Comparison of ENCODE assay signal across 1 cellular context in genomic region chr16:81446318-81447275, GRCh38.
TF ChIP-seq lines count a peak whose summit lies in the region.

No MANE protein-coding gene starts in this region.

TF ChIP-seq in K562, 482 proteins besides CTCF, POLR2A, EP300 and RAD21 (continued from another document):
- TF ChIP-seq GTF2B (IDR thresholded peaks at IDR 0.05; ENCODE audit: extremely low read depth, insufficient read length) = no peak
- TF ChIP-seq TCF7 (IDR thresholded peaks at IDR 0.05; ENCODE audit: borderline replicate concordance) = no peak
- no peak for TF ChIP-seq KAT8 (IDR thresholded peaks at IDR 0.05; ENCODE audit: low read depth)
- TF ChIP-seq CTCFL (IDR thresholded peaks at IDR 0.05; ENCODE audit: borderline replicate concordance, insufficient read depth, low read depth, low read length, poor library complexity, severe bottlenecking) = no peak
- no peak for TF ChIP-seq GATA2 (CRISPR knock-in tag; IDR thresholded peaks at IDR 0.05)
- no peak for TF ChIP-seq ZSCAN29 (IDR thresholded peaks at IDR 0.05)
- no peak for TF ChIP-seq MYC (IDR thresholded peaks at IDR 0.05; ENCODE audit: low read depth, low read length)
- no peak for TF ChIP-seq MYC (CRISPR knock-in tag; IDR thresholded peaks at IDR 0.05; ENCODE audit: borderline replicate concordance, low read depth)
- no peak for TF ChIP-seq HMG20B (CRISPR knock-in tag; IDR thresholded peaks at IDR 0.05)
- no peak for TF ChIP-seq ZNF785 (CRISPR knock-in tag; IDR thresholded peaks at IDR 0.05)
- no peak for TF ChIP-seq OTX1 (CRISPR knock-in tag; IDR thresholded peaks at IDR 0.05)
- TF ChIP-seq HSF4 (CRISPR knock-in tag; IDR thresholded peaks at IDR 0.05; ENCODE audit: borderline replicate concordance) = no peak
- no peak for TF ChIP-seq ELF1 (tag; IDR thresholded peaks at IDR 0.05)
- no peak for TF ChIP-seq HINFP (tag; conservative IDR thresholded peaks at IDR 0.05; ENCODE audit: low read depth)
- no peak for TF ChIP-seq KLF1 (tag; IDR thresholded peaks at IDR 0.05)
- no peak for TF ChIP-seq PTBP1 (IDR thresholded peaks at IDR 0.05; ENCODE audit: low read depth, low read length)
- TF ChIP-seq SRSF9 (IDR thresholded peaks at IDR 0.05; ENCODE audit: borderline replicate concordance, low read depth, low read length) = no peak
- TF ChIP-seq PKNOX1 (IDR thresholded peaks at IDR 0.05) = no peak
- no peak for TF ChIP-seq E2F8 (IDR thresholded peaks at IDR 0.05; ENCODE audit: low read depth, partially characterized antibody)
- no peak for TF ChIP-seq ZNF212 (CRISPR knock-in tag; IDR thresholded peaks at IDR 0.05)
- 0 out of 2 replicates have a peak, but pooled peaks have one; percentile 24 for TF ChIP-seq NBN (IDR thresholded peaks at IDR 0.05; ENCODE audit: low read depth)
- TF ChIP-seq GABPA (tag; conservative IDR thresholded peaks at IDR 0.05; ENCODE audit: low read depth) = no peak
- no peak for TF ChIP-seq NR2F6 (CRISPR knock-in tag; IDR thresholded peaks at IDR 0.05)
- TF ChIP-seq PURB (CRISPR knock-in tag; IDR thresholded peaks at IDR 0.05; ENCODE audit: low read depth) = no peak
- TF ChIP-seq REST (CRISPR knock-in tag; IDR thresholded peaks at IDR 0.05; ENCODE audit: low read depth) = no peak
- no peak for TF ChIP-seq SUPT5H (IDR thresholded peaks at IDR 0.05)
- TF ChIP-seq PBX2 (CRISPR knock-in tag; IDR thresholded peaks at IDR 0.05; ENCODE audit: low read depth) = no peak
- TF ChIP-seq PBX2 (tag; conservative IDR thresholded peaks at IDR 0.05; ENCODE audit: low read depth) = no peak
- no peak for TF ChIP-seq PREB (CRISPR knock-in tag; IDR thresholded peaks at IDR 0.05)
- no peak for TF ChIP-seq HNRNPK (IDR thresholded peaks at IDR 0.05; ENCODE audit: low read depth, low read length, poor library complexity, severe bottlenecking)
- no peak for TF ChIP-seq ZNF175 (CRISPR knock-in tag; IDR thresholded peaks at IDR 0.05; ENCODE audit: low read depth)
- TF ChIP-seq CCNT2 (IDR thresholded peaks at IDR 0.05; ENCODE audit: borderline replicate concordance, extremely low read depth, insufficient read length, low read depth, low read length) = no peak
- TF ChIP-seq RFX1 (IDR thresholded peaks at IDR 0.05) = no peak
- TF ChIP-seq MYNN (IDR thresholded peaks at IDR 0.05) = peak; percentile 84
- no peak for TF ChIP-seq MYNN (CRISPR knock-in tag; IDR thresholded peaks at IDR 0.05)
- no peak for TF ChIP-seq TCFL5 (CRISPR knock-in tag; conservative IDR thresholded peaks at IDR 0.05)
- no peak for TF ChIP-seq XRCC5 (IDR thresholded peaks at IDR 0.05; ENCODE audit: low read depth, low read length)
- TF ChIP-seq PHF21A (IDR thresholded peaks at IDR 0.05; ENCODE audit: borderline replicate concordance, low read depth) = no peak
- TF ChIP-seq CC2D1A (IDR thresholded peaks at IDR 0.05) = no peak
- peak; percentile 67; the same call in 1 of the 2 replicates for TF ChIP-seq ZNF740 (CRISPR knock-in tag; IDR thresholded peaks at IDR 0.05)
- TF ChIP-seq ZNF740 (tag; IDR thresholded peaks at IDR 0.05) = no peak; a peak in 1 of 4 replicates
- TF ChIP-seq HDAC1 (IDR thresholded peaks at IDR 0.05) = no peak
- TF ChIP-seq ZNF134 (CRISPR knock-in tag; conservative IDR thresholded peaks at IDR 0.05) = no peak
- no peak for TF ChIP-seq CGGBP1 (CRISPR knock-in tag; IDR thresholded peaks at IDR 0.05)
TF ChIP-seq in K562: peak in this region for 26.
